ENCODE assay signal across 27 cellular contexts in the genomic region with DNA sequence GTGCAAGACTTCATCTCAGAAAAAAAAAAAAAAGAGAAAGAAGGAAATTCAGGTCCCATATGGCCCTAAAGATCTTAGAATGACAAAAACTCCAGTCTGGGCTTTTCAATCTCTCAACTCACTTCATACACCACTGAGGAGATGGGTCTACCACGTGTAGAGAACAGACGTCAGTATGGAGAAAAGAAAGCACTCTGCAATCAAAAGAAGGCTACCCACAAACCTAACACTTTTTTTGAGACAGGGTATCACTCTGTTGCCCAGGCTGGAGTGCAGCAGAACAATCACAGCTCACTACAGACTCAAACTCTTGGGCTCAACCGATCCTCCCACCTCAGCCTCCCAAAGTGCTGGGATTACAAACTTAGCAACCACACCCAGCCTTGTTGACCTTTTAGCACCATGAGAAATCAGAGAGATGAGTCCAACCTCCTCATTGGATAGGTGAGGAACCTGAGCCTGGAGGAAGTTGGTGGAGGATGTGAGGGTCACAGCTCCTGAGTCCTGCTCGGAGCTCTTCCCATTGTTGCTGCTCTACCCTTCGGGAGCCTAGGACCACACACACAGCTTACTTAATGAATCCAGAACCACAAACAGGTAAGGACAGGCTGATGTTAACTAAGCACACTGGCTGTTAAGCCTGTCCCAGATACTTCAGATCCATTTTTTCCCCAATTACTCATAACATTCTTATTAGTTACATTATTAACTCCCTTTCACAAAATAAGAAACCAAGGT. TPM values are rescaled to one million over a fixed set of nuclear protein-coding genes. Genes with fewer than 3 reads are reported as not detected.
DNase-seq lines count a peak whose midpoint lies in the region; ATAC-seq, FAIRE-seq and TF ChIP-seq lines count a peak whose summit lies in the region.
"Had no signal": no experiment of that assay in that cellular context is flagged by ENCODE, and none has a peak within 500 bp of the region (broad histone marks: within the 10 kb centered on the region; RNA-seq: fewer than 3 reads in every experiment).

No MANE protein-coding gene starts in this region.

- H4K20me1 ChIP-seq in HepG2 (ENCODE audit: insufficient read depth, low read length) (peaks cover 11% of the 10 kb centered on the region), mammary epithelial cell (ENCODE audit: insufficient read depth, low read length) (no peaks in the 10 kb centered on the region)

- peak overlapping the region; percentile 9 for H3K27ac ChIP-seq in HepG2 (ENCODE audit: extremely low read length, insufficient read depth, low read length)
- H3K27ac ChIP-seq in right lobe of liver, result no peak overlapping the region
- H3K27ac ChIP-seq in mammary epithelial cell (ENCODE audit: insufficient read depth, low read depth, low read length), result no peak overlapping the region
- H3K27ac ChIP-seq: dorsolateral prefrontal cortex had no signal

- H3K36me3 Mint-ChIP-seq in stimulated activated memory B cell treated with anti-CD40 and anti-IgM and Interleukin-4, amounts not matched to agents 10 μg/mL and 1 μg/mL and 100 μg/mL, for 72 hours, result peaks cover 5% of the 10 kb centered on the region
- H3K36me3 Mint-ChIP-seq: memory B cell had no signal

- H3K4me3 Mint-ChIP-seq in stimulated activated memory B cell treated with anti-CD40 and anti-IgM and Interleukin-4, amounts not matched to agents 10 μg/mL and 1 μg/mL and 100 μg/mL, for 72 hours, result no peak overlapping the region
- H3K4me3 Mint-ChIP-seq: activated CD4-positive, alpha-beta T cell treated with anti-CD3 and anti-CD28 coated beads for 36 hours; activated naive CD4-positive, alpha-beta T cell treated with anti-CD3 and anti-CD28 coated beads for 36 hours; activated T-cell treated with anti-CD3 and anti-CD28 coated beads, Interleukin-2, amount 50 U/mL, for 4 hours; memory B cell; naive B cell had no signal

- H3K4me1 Mint-ChIP-seq in stimulated activated memory B cell treated with anti-CD40 and anti-IgM and Interleukin-4, amounts not matched to agents 10 μg/mL and 1 μg/mL and 100 μg/mL, for 72 hours, result peaks cover 12% of the 10 kb centered on the region
- H3K4me1 Mint-ChIP-seq: memory B cell, naive B cell had no signal

- in situ Hi-C loops in HepG2 (cut with HindIII; ENCODE audit: extremely low pct_ligation_motif_present, low pct_unique_long_range_greater_than_20kb) (no loop called here), mammary epithelial cell (cut with MboI; ENCODE audit: low sequenced_read_pairs in 2 of 2) (no loop called here)

- peak; percentile 42 for FAIRE-seq in HepG2 (lab: Jason Lieb, UNC)
- FAIRE-seq: TTC549, urothelium cell line had no signal

- no peaks in the 10 kb centered on the region for H3K27me3 Mint-ChIP-seq in stimulated activated memory B cell treated with anti-CD40 and anti-IgM and Interleukin-4, amounts not matched to agents 10 μg/mL and 1 μg/mL and 100 μg/mL, for 72 hours
- H3K27me3 Mint-ChIP-seq: activated CD4-positive, alpha-beta T cell treated with anti-CD3 and anti-CD28 coated beads for 36 hours had no signal

- no peak for TF ChIP-seq CTCF in HepG2 (CRISPR knock-in tag; IDR thresholded peaks at IDR 0.05)
- no peak for TF ChIP-seq CTCF in right lobe of liver (IDR thresholded peaks at IDR 0.05)
- no peak for TF ChIP-seq CTCF in mammary epithelial cell (conservative IDR thresholded peaks at IDR 0.05 in 1 of 2, IDR thresholded peaks at IDR 0.05 in 1 of 2; ENCODE audit: extremely low read depth in 1 of 2, insufficient read depth in 1 of 2, low read depth in 1 of 2, low read length in 2 of 2)

- H3K27me3 ChIP-seq in HepG2 (ENCODE audit: control insufficient read depth in 1 of 2, insufficient read depth in 2 of 2, low read length in 2 of 2), result no peaks in the 10 kb centered on the region
- H3K27me3 ChIP-seq in right lobe of liver, result no peaks in the 10 kb centered on the region
- H3K27me3 ChIP-seq in mammary epithelial cell (ENCODE audit: insufficient read depth, low read length), result no peaks in the 10 kb centered on the region
- H3K27me3 ChIP-seq: dorsolateral prefrontal cortex, foreskin keratinocyte had no signal

- H3K36me3 ChIP-seq in HepG2 (replicated peaks in 1 of 2; ENCODE audit: control insufficient read depth in 1 of 2, insufficient read depth in 2 of 2, low read length in 2 of 2), result peaks cover 3 to 6% of the 10 kb centered on the region in 2 experiments; a peak in 4 of 5 replicates
- H3K36me3 ChIP-seq in right lobe of liver, result no peaks in the 10 kb centered on the region
- H3K36me3 ChIP-seq in mammary epithelial cell (ENCODE audit: insufficient read depth, low read length), result no peaks in the 10 kb centered on the region

- no peak for TF ChIP-seq RAD21 in HepG2 (CRISPR knock-in tag; IDR thresholded peaks at IDR 0.05)

- TF ChIP-seq POLR2A in HepG2 (IDR thresholded peaks at IDR 0.05; ENCODE audit: insufficient read depth in 1 of 2, low read depth in 2 of 2, low read length in 2 of 2) (no peak), right lobe of liver (IDR thresholded peaks at IDR 0.05) (no peak)

- H3K9me3 ChIP-seq in HepG2 (ENCODE audit: low read length) (no peaks in the 10 kb centered on the region), right lobe of liver (no peaks in the 10 kb centered on the region), mammary epithelial cell (replicated peaks; ENCODE audit: insufficient read depth, low read length) (no peaks in the 10 kb centered on the region)

- dilution Hi-C loops in mammary epithelial cell (cut with HindIII; ENCODE audit: low sequenced_read_pairs), result loop anchor here (5.0 kb wide), 1 partner anchor 60 kb away; no protein-coding TSS in a partner anchor

- H2AFZ ChIP-seq in HepG2 (ENCODE audit: low read length) (no peak overlapping the region), mammary epithelial cell (ENCODE audit: low read depth, low read length) (no peak overlapping the region)

- no TSS peak for BruUV-seq in HepG2 (replicated peaks; lab: Mats Ljungman, UMichigan)
- no TSS peak for BruUV-seq in mammary epithelial cell (replicated peaks; lab: Mats Ljungman, UMichigan)

- TF ChIP-seq EP300 in HepG2 (IDR thresholded peaks at IDR 0.05; ENCODE audit: low read depth in 2 of 2, low read length in 2 of 2) (no peak), HepG2 (CRISPR knock-in tag; IDR thresholded peaks at IDR 0.05; ENCODE audit: borderline replicate concordance) (no peak)

- H3K27ac Mint-ChIP-seq in stimulated activated memory B cell treated with anti-CD40 and anti-IgM and Interleukin-4, amounts not matched to agents 10 μg/mL and 1 μg/mL and 100 μg/mL, for 72 hours, result no peak overlapping the region
- H3K27ac Mint-ChIP-seq: activated CD4-positive, alpha-beta T cell treated with anti-CD3 and anti-CD28 coated beads for 36 hours; activated naive CD4-positive, alpha-beta T cell treated with anti-CD3 and anti-CD28 coated beads for 36 hours; memory B cell had no signal

- CTCF ChIA-PET in HepG2 (lab: Yijun Ruan, JAX; ENCODE audit: low intra/inter-chr PET ratio, low total read pairs), result no interaction called here
- CTCF ChIA-PET in mammary epithelial cell (lab: Charles Lee; ENCODE audit: low non-redundant PET), result no interaction called here

- H3K9ac ChIP-seq in HepG2 (ENCODE audit: insufficient read depth, low read depth, low read length), result no peak overlapping the region; the same call in 1 of the 2 replicates
- H3K9ac ChIP-seq in mammary epithelial cell (ENCODE audit: insufficient read depth, low read length), result no peak overlapping the region

- no peak for ATAC-seq in HepG2
- ATAC-seq in right lobe of liver, result no peak
- peak; percentile 57 for ATAC-seq in left colon
- no peak for ATAC-seq in GM19397 (IDR thresholded peaks at IDR 0.05; ENCODE audit: unreplicated experiment)
- no peak for ATAC-seq in stimulated activated memory B cell treated with anti-CD40 and anti-IgM and Interleukin-4, amounts not matched to agents 10 μg/mL and 1 μg/mL and 100 μg/mL, for 72 hours
- ATAC-seq: activated CD4-positive, alpha-beta T cell treated with anti-CD3 and anti-CD28 coated beads for 36 hours; activated T-cell treated with anti-CD3 and anti-CD28 coated beads, Interleukin-2, amount 50 U/mL, for 4 hours; foreskin keratinocyte; sciatic nerve had no signal

- H3K4me2 ChIP-seq in HepG2 (ENCODE audit: low read depth, low read length) (no peak overlapping the region; the same call in 1 of the 2 replicates), mammary epithelial cell (ENCODE audit: insufficient read depth, low read depth, low read length) (no peak overlapping the region)

- H3K9me3 Mint-ChIP-seq in stimulated activated memory B cell treated with anti-CD40 and anti-IgM and Interleukin-4, amounts not matched to agents 10 μg/mL and 1 μg/mL and 100 μg/mL, for 72 hours, result no peaks in the 10 kb centered on the region
- H3K9me3 Mint-ChIP-seq: activated naive CD4-positive, alpha-beta T cell treated with anti-CD3 and anti-CD28 coated beads for 36 hours; activated T-cell treated with anti-CD3 and anti-CD28 coated beads, Interleukin-2, amount 50 U/mL, for 4 hours; memory B cell; naive B cell had no signal

- no peak overlapping the region for H3K4me3 ChIP-seq in HepG2 (replicated peaks in 1 of 3; ENCODE audit: insufficient read depth in 1 of 3, low read depth in 2 of 3, low read length in 3 of 3)
- no peak overlapping the region for H3K4me3 ChIP-seq in right lobe of liver
- no peak overlapping the region for H3K4me3 ChIP-seq in mammary epithelial cell (replicated peaks in 1 of 3; ENCODE audit: insufficient read depth in 1 of 3, low read depth in 2 of 3, low read length in 3 of 3)
- H3K4me3 ChIP-seq: dorsolateral prefrontal cortex had no signal

- POLR2A ChIA-PET in HepG2 (lab: Yijun Ruan, JAX), result interaction anchor here (1.4 kb wide), 1 partner anchor 10 kb away, joined by 4 read pairs; no protein-coding TSS in a partner anchor

- DNase-seq in HepG2 (ENCODE audit: low spot score) (no peak), right lobe of liver (no peak), mammary epithelial cell (peak; percentile 14), left colon (no peak), midbrain (lab: John Stamatoyannopoulos, UW) (no peak)
- DNase-seq in stimulated activated CD4-positive, alpha-beta T cell treated with anti-CD3 and anti-CD28 coated beads, Interleukin-12 subunit alpha, Interleukin-12 subunit beta, amount 100 ng/mL, for 4 hours, result no peak
- DNase-seq: activated CD4-positive, alpha-beta T cell treated with anti-CD3 and anti-CD28 coated beads for 36 hours; activated naive CD4-positive, alpha-beta T cell treated with anti-CD3 and anti-CD28 coated beads for 36 hours; activated T-cell treated with anti-CD3 and anti-CD28 coated beads, Interleukin-2, amount 50 U/mL, for 4 hours; C1 segment of cervical spinal cord; central memory CD4-positive, alpha-beta T cell; dorsolateral prefrontal cortex; foreskin keratinocyte; H7; hippocampal formation; KBM-7; naive B cell; NCI-H1694; OCI-M1; substantia nigra; T-helper 1 cell had no signal

- intact Hi-C loops in HepG2 (cut with micrococcal nuclease; ENCODE audit: unreplicated experiment) (no loop called here), right lobe of liver (cut with DNase I) (no loop called here), mammary epithelial cell (cut with micrococcal nuclease) (no loop called here), left colon (cut with DNase I, micrococcal nuclease) (no loop called here)

- WGBS in HepG2 (ENCODE audit: low lambda C conversion rate), result 96% methylated on average over 5 of the region's 5 CpGs
- WGBS in right lobe of liver (ENCODE audit: insufficient coverage, low coverage, low lambda C conversion rate, missing lambda C conversion rate), result 70% methylated on average over 5 of the region's 5 CpGs
- 89% methylated on average over 5 of the region's 5 CpGs for WGBS in mammary epithelial cell (ENCODE audit: low coverage, missing lambda C conversion rate)

- H3K4me1 ChIP-seq in HepG2 (ENCODE audit: insufficient read depth, low read length) (peaks cover 82% of the 10 kb centered on the region), right lobe of liver (peaks cover 0 to 43% (median 21%) of the 10 kb centered on the region in 4 donors), mammary epithelial cell (ENCODE audit: insufficient read depth, low read length) (peaks cover 50% of the 10 kb centered on the region)

- H3K79me2 ChIP-seq in HepG2 (ENCODE audit: insufficient read depth, low read length) (peaks cover 96% of the 10 kb centered on the region), mammary epithelial cell (ENCODE audit: insufficient read depth, low read length) (peaks cover 72% of the 10 kb centered on the region)

RNA-seq across cellular contexts. Expression of a gene that starts 23.7 kb away (rescaled TPM):
- total RNA-seq in HepG2 (2016; rRNA removed; fragmentation: Illumina TruSeq; extraction: Trizol), result 24.6 and 45.1 TPM in 2 replicates
- 19.7 and 20.1 TPM in 2 replicates for total RNA-seq in HepG2 (2016; cell fraction: cytosol; rRNA removed; fragmentation: Illumina TruSeq; extraction: Trizol; ENCODE audit: low read depth)
- total RNA-seq in HepG2 (2016; cell fraction: insoluble cytoplasmic fraction; rRNA removed; fragmentation: Illumina TruSeq; extraction: Trizol), result 24.0 and 41.1 TPM in 2 replicates
- total RNA-seq in HepG2 (2016; cell fraction: membrane; rRNA removed; fragmentation: Illumina TruSeq; extraction: Trizol), result 25.6 and 27.6 TPM in 2 replicates
- total RNA-seq in HepG2 (2016; cell fraction: nucleus; rRNA removed; fragmentation: Illumina TruSeq; extraction: Trizol), result 65.7 and 82.2 TPM in 2 replicates
- 95.4 and 109 TPM in 2 replicates for polyA plus RNA-seq in HepG2 (2011; rRNA removed)
- 29.9 and 31.1 TPM in 2 replicates for polyA plus RNA-seq in HepG2 (2011; cell fraction: cytosol; rRNA removed)
- polyA plus RNA-seq in HepG2 (2011; cell fraction: nucleus; rRNA removed), result 436 and 543 TPM in 2 replicates
- 48.7 and 51.7 TPM in 2 replicates for polyA plus RNA-seq in HepG2 (2012)
- polyA plus RNA-seq in HepG2 (2016; cell fraction: cytosol; fragmentation: Illumina TruSeq; extraction: Trizol; ENCODE audit: low read depth), result 3.0 and 3.1 TPM in 2 replicates
- polyA plus RNA-seq in HepG2 (2016; cell fraction: insoluble cytoplasmic fraction; fragmentation: Illumina TruSeq; extraction: Trizol; ENCODE audit: low read depth), result 19.9 and 22.5 TPM in 2 replicates
- 8.5 and 9.7 TPM in 2 replicates for polyA plus RNA-seq in HepG2 (2016; cell fraction: membrane; fragmentation: Illumina TruSeq; extraction: Trizol; ENCODE audit: low read depth)
- polyA plus RNA-seq in HepG2 (2016; cell fraction: nucleus; fragmentation: Illumina TruSeq; extraction: Trizol; ENCODE audit: insufficient read depth, low read depth), result 164 and 165 TPM in 2 replicates
- polyA minus RNA-seq in HepG2 (2011; rRNA and poly(A)+ RNA removed; ENCODE audit: low replicate concordance), result 49.0 and 185 TPM in 2 replicates
- 17.5 and 18.1 TPM in 2 replicates for polyA minus RNA-seq in HepG2 (2011; cell fraction: cytosol; rRNA and poly(A)+ RNA removed)
- polyA minus RNA-seq in HepG2 (2011; cell fraction: nucleus; rRNA and poly(A)+ RNA removed), result 201 and 233 TPM in 2 replicates
- total RNA-seq in right lobe of liver, result 10 to 100 TPM; 17.3 to 31.2 (median 21.5) TPM
- 10 to 100 TPM in 1 of 2 donors, 1 to 10 TPM in 1; 9.0 to 19.2 TPM for total RNA-seq in mammary epithelial cell
- 13.2 TPM for polyA plus RNA-seq in mammary epithelial cell
- polyA minus RNA-seq in mammary epithelial cell, result 28.4 TPM
- total RNA-seq in left colon, result 10 to 100 TPM; 16.1 to 37.3 TPM
